Comparison of ENCODE assay signal across 9 cellular contexts in the genomic region with DNA sequence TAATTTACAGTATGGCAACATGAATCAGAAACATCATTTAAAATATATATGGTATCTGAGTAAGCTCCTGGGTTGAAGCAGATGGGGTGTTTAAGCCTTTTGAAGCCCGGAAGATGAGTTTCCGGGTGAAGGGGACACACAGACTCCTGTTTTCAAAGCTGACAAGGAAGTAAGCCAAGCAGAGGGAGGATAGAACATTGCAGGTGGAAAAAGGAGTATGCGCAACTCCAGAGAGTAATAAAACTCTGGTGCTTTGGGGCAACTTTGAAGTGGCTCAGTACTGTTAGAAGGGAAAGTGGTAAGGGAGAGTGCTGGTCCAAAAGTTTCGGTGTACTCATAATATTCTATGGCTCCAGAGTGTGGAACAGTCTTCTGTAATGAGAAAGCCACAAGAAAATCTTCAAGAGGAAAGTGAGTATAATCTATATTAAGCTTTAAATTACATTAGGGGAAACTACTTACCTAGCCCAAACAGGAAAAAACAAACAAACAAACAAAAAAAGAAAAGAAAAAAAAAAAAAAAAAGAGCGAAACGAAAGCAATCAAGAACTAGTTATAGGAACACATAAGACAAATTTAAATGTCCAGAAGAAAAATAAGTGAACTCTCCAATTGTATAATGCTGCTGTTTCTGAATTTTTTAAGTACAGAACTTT. TPM values are rescaled to one million over a fixed set of nuclear protein-coding genes. Genes with fewer than 3 reads are reported as not detected.
DNase-seq lines count a peak whose midpoint lies in the region; ATAC-seq and TF ChIP-seq lines count a peak whose summit lies in the region.
"Had no signal": no experiment of that assay in that cellular context is flagged by ENCODE, and none has a peak within 500 bp of the region (broad histone marks: within the 10 kb centered on the region; RNA-seq: fewer than 3 reads in every experiment).

No MANE protein-coding gene starts in this region.

- peaks cover 38% of the 10 kb centered on the region for H3K4me1 Mint-ChIP-seq in stimulated activated naive CD8-positive, alpha-beta T cell treated with anti-CD3 and anti-CD28 coated beads, Interleukin-15, Interleukin-2, amounts not matched to agents 100 ng/mL and 50 ng/mL, for 24 hours (ENCODE audit: low read depth)

- H3K36me3 Mint-ChIP-seq in stimulated activated naive CD8-positive, alpha-beta T cell treated with anti-CD3 and anti-CD28 coated beads, Interleukin-15, Interleukin-2, amounts not matched to agents 100 ng/mL and 50 ng/mL, for 24 hours (ENCODE audit: low read depth) = no peaks in the 10 kb centered on the region

- H3K27ac ChIP-seq in colonic mucosa (peak overlapping the region; percentile 76), hepatocyte (no peak overlapping the region), prostate gland (no peak overlapping the region)
- H3K27ac ChIP-seq: C4-2B had no signal

- H3K9me3 ChIP-seq in colonic mucosa (no peaks in the 10 kb centered on the region), hepatocyte (ENCODE audit: low read depth) (no peaks in the 10 kb centered on the region), prostate gland (no peaks in the 10 kb centered on the region)

- H3K4me3 ChIP-seq in colonic mucosa (no peak overlapping the region), hepatocyte (no peak overlapping the region), prostate gland (no peak overlapping the region)

- no peaks in the 10 kb centered on the region for H3K4me1 ChIP-seq in colonic mucosa
- no peaks in the 10 kb centered on the region for H3K4me1 ChIP-seq in hepatocyte (ENCODE audit: insufficient read depth)
- H3K4me1 ChIP-seq in prostate gland (replicated peaks) = no peaks in the 10 kb centered on the region

- H3K9me3 Mint-ChIP-seq in stimulated activated naive CD8-positive, alpha-beta T cell treated with anti-CD3 and anti-CD28 coated beads, Interleukin-15, Interleukin-2, amounts not matched to agents 100 ng/mL and 50 ng/mL, for 24 hours = no peaks in the 10 kb centered on the region

- TF ChIP-seq CTCF in colonic mucosa (IDR thresholded peaks at IDR 0.05) (no peak), hepatocyte (IDR thresholded peaks at IDR 0.05; ENCODE audit: poor library complexity) (no peak), prostate gland (IDR thresholded peaks at IDR 0.05) (no peak)

- DNase-seq in stimulated activated naive CD8-positive, alpha-beta T cell treated with anti-CD3 and anti-CD28 coated beads, Interleukin-15, Interleukin-2, amounts not matched to agents 100 U/mL and 50 U/mL, for 24 hours = no peak
- DNase-seq in RPMI8226 (peak; percentile 62), colonic mucosa (no peak), NCI-H2081 (lab: John Stamatoyannopoulos, UW) (no peak), hepatocyte (ENCODE audit: low spot score) (no peak), DMS153 (lab: John Stamatoyannopoulos, UW) (no peak), prostate gland (ENCODE audit: low spot score) (no peak)

- WGBS in hepatocyte (ENCODE audit: low lambda C conversion rate, missing lambda C conversion rate) = 89% methylated on average over 6 of the region's 6 CpGs
- WGBS in prostate gland = 80% methylated on average over 6 of the region's 6 CpGs

- intact Hi-C loops in colonic mucosa (cut with DNase I) = no loop called here
- intact Hi-C loops in prostate gland (cut with DNase I) = no loop called here

- no peaks in the 10 kb centered on the region for H4K20me1 ChIP-seq in hepatocyte (ENCODE audit: insufficient read depth, poor library complexity, severe bottlenecking)

- H3K27me3 Mint-ChIP-seq in stimulated activated naive CD8-positive, alpha-beta T cell treated with anti-CD3 and anti-CD28 coated beads, Interleukin-15, Interleukin-2, amounts not matched to agents 100 ng/mL and 50 ng/mL, for 24 hours = no peaks in the 10 kb centered on the region

- H3K27me3 ChIP-seq in colonic mucosa = no peaks in the 10 kb centered on the region
- H3K27me3 ChIP-seq in hepatocyte = peaks cover 10% of the 10 kb centered on the region
- H3K27me3 ChIP-seq in prostate gland (replicated peaks; ENCODE audit: insufficient read depth) = no peaks in the 10 kb centered on the region

- H3K36me3 ChIP-seq in colonic mucosa = no peaks in the 10 kb centered on the region
- no peaks in the 10 kb centered on the region for H3K36me3 ChIP-seq in hepatocyte (replicated peaks; ENCODE audit: insufficient read depth, low read depth)
- no peaks in the 10 kb centered on the region for H3K36me3 ChIP-seq in prostate gland

- no peaks in the 10 kb centered on the region for H3K9me2 ChIP-seq in hepatocyte (replicated peaks; ENCODE audit: insufficient read depth)

- no peak for ATAC-seq in stimulated activated naive CD8-positive, alpha-beta T cell treated with anti-CD3 and anti-CD28 coated beads, Interleukin-15, Interleukin-2, amounts not matched to agents 100 U/mL and 50 U/mL, for 24 hours

- TF ChIP-seq POLR2A in prostate gland (IDR thresholded peaks at IDR 0.05) = no peak

- H3K9ac ChIP-seq in colonic mucosa (ENCODE audit: low read depth in 2 of 2, low read length in 2 of 2) = no peak overlapping the region

- peak overlapping the region; percentile 100 for H3K27ac Mint-ChIP-seq in stimulated activated naive CD8-positive, alpha-beta T cell treated with anti-CD3 and anti-CD28 coated beads, Interleukin-15, Interleukin-2, amounts not matched to agents 100 ng/mL and 50 ng/mL, for 24 hours

- H3K4me2 ChIP-seq in hepatocyte = no peak overlapping the region

- no peak overlapping the region for H2AFZ ChIP-seq in hepatocyte

- H3K4me3 Mint-ChIP-seq in stimulated activated naive CD8-positive, alpha-beta T cell treated with anti-CD3 and anti-CD28 coated beads, Interleukin-15, Interleukin-2, amounts not matched to agents 100 ng/mL and 50 ng/mL, for 24 hours = peak overlapping the region; percentile 99

- no peaks in the 10 kb centered on the region for H3K79me2 ChIP-seq in hepatocyte

RNA-seq across cellular contexts. Expression of gene ST8SIA4, which starts 2.3 kb away (rescaled TPM):
- 1 to 10 TPM; 2.6 to 6.2 TPM for total RNA-seq in colonic mucosa
- total RNA-seq in hepatocyte = 6.0 and 7.1 TPM in 2 replicates
- 1.8 and 3.1 TPM in 2 replicates for polyA plus RNA-seq in hepatocyte
- under 1 TPM; 0.80 to 0.82 TPM for total RNA-seq in prostate gland
